Comparison of ENCODE assay signal across 1 cellular context in the genomic region with DNA sequence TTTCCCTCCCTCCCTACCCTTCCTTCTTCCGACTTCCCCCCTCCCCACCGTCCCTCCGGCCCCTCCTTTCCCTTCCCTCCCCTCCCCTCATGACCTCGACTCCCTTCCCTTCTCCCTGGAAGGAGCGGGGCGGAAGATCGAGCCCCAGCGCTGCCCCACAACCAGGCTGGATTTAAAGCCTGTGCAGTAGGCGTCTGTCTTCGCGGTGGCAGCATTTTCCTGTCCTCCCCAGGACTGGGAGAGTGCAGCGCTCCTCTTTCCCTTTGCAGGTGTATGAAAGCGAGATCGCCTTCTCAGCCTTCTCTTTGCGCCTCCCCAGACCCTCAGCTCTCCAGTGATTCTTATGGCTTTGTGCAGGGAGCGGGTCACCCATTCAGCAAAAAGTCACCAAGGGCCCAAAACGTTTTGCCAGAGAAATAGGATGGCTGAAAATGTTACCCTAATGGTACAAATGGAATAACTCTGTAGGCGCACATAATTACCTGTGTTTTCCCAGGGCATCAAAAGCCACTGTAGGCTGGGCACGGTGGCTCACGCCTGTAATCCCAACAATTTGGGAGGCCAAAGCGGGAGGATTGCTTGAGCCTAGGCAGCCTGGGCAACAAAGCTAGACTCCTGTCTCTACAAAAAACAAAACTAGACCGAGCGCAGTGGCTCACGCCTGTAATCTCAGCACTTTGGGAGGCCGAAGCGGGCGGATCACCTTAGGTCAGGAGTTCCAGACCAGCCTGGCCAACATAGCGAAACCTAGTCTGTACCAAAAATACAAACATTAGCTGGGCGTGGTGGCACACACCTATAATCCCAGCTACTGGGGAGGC.
TF ChIP-seq lines count a peak whose summit lies in the region.

No MANE protein-coding gene starts in this region.

TF ChIP-seq in GM23338, 12 proteins besides CTCF, POLR2A, EP300 and RAD21 (continued from another document):
- TF ChIP-seq, protein P1, sequence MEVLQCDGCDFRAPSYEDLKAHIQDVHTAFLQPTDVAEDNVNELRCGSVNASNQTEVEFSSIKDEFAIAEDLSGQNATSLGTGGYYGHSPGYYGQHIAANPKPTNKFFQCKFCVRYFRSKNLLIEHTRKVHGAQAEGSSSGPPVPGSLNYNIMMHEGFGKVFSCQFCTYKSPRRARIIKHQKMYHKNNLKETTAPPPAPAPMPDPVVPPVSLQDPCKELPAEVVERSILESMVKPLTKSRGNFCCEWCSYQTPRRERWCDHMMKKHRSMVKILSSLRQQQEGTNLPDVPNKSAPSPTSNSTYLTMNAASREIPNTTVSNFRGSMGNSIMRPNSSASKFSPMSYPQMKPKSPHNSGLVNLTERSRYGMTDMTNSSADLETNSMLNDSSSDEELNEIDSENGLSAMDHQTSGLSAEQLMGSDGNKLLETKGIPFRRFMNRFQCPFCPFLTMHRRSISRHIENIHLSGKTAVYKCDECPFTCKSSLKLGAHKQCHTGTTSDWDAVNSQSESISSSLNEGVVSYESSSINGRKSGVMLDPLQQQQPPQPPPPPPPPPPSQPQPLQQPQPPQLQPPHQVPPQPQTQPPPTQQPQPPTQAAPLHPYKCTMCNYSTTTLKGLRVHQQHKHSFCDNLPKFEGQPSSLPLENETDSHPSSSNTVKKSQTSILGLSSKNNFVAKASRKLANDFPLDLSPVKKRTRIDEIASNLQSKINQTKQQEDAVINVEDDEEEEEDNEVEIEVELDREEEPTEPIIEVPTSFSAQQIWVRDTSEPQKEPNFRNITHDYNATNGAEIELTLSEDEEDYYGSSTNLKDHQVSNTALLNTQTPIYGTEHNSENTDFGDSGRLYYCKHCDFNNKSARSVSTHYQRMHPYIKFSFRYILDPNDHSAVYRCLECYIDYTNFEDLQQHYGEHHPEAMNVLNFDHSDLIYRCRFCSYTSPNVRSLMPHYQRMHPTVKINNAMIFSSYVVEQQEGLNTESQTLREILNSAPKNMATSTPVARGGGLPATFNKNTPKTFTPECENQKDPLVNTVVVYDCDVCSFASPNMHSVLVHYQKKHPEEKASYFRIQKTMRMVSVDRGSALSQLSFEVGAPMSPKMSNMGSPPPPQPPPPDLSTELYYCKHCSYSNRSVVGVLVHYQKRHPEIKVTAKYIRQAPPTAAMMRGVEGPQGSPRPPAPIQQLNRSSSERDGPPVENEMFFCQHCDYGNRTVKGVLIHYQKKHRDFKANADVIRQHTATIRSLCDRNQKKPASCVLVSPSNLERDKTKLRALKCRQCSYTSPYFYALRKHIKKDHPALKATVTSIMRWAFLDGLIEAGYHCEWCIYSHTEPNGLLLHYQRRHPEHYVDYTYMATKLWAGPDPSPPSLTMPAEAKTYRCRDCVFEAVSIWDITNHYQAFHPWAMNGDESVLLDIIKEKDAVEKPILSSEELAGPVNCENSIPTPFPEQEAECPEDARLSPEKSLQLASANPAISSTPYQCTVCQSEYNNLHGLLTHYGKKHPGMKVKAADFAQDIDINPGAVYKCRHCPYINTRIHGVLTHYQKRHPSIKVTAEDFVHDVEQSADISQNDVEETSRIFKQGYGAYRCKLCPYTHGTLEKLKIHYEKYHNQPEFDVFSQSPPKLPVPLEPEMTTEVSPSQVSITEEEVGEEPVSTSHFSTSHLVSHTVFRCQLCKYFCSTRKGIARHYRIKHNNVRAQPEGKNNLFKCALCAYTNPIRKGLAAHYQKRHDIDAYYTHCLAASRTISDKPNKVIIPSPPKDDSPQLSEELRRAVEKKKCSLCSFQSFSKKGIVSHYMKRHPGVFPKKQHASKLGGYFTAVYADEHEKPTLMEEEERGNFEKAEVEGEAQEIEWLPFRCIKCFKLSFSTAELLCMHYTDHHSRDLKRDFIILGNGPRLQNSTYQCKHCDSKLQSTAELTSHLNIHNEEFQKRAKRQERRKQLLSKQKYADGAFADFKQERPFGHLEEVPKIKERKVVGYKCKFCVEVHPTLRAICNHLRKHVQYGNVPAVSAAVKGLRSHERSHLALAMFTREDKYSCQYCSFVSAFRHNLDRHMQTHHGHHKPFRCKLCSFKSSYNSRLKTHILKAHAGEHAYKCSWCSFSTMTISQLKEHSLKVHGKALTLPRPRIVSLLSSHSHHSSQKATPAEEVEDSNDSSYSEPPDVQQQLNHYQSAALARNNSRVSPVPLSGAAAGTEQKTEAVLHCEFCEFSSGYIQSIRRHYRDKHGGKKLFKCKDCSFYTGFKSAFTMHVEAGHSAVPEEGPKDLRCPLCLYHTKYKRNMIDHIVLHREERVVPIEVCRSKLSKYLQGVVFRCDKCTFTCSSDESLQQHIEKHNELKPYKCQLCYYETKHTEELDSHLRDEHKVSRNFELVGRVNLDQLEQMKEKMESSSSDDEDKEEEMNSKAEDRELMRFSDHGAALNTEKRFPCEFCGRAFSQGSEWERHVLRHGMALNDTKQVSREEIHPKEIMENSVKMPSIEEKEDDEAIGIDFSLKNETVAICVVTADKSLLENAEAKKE (CRISPR knock-in tag; IDR thresholded peaks at IDR 0.05), result no peak
- TF ChIP-seq EZH2 (IDR thresholded peaks at IDR 0.05; ENCODE audit: low read depth, unreplicated experiment), result peak; percentile 80
TF ChIP-seq in GM23338: peak in this region for 1.
